Comparison of ENCODE assay signal across 9 cellular contexts in the genomic region with DNA sequence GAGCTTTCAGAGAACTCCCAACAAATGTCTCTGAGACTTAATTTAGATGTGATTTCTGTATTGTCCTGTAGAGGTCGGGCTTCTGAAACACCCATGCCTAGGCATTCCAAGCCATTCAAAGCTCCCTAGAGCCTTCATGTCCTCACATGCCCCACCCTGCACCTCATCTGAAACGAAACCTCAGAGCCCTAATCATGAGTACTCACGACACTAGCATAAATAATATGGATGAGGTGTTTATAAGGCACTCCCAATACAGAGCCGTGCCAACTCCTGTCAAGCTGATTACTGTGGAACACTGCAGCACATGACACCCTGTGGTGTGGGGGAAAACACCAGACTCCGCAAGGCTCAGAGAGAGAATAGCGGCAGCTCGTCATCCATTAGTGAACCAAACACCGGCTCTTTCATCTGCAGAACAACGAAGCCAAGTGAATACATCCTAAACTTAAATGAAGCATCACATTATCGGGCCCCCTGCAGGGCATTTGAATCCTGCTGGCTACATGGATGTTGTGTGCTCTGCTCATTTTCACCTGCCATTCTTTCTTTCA.
DNase-seq lines count a peak whose midpoint lies in the region; ATAC-seq, FAIRE-seq and TF ChIP-seq lines count a peak whose summit lies in the region.
"Had no signal": no experiment of that assay in that cellular context is flagged by ENCODE, and none has a peak within 500 bp of the region (broad histone marks: within the 10 kb centered on the region; RNA-seq: fewer than 3 reads in every experiment).

No MANE protein-coding gene starts in this region.

- H3K9me3 ChIP-seq in pancreas = no peaks in the 10 kb centered on the region
- H3K9me3 ChIP-seq: BLaER1 treated with 17β-estradiol and CSF1 and Interleukin-3, amounts not matched to agents 10 nM and 100 nM had no signal

- peak; percentile 28 to 69 for DNase-seq in NCI-H524 (lab: John Stamatoyannopoulos, UW)
- DNase-seq in NCI-H524 treated with DMSO at 0.1 percent for 48 hours (lab: John Stamatoyannopoulos, UW) = no peak
- DNase-seq in GOT3 (lab: John Stamatoyannopoulos, UW) = peak; percentile 15
- peak; percentile 36 for DNase-seq in MV-4-11 (lab: John Stamatoyannopoulos, UW)
- peak; percentile 15 for DNase-seq in SKM-1 treated with dmso at 0.1 percent for 144 hours (lab: John Stamatoyannopoulos, UW; ENCODE audit: unreplicated experiment)
- peak; percentile 66 for DNase-seq in fibroblast of villous mesenchyme (ENCODE audit: low read depth)
- no peak for DNase-seq in pancreas
- DNase-seq in effector CD8-positive, alpha-beta T cell (lab: John Stamatoyannopoulos, UW) = no peak

- intact Hi-C loops in pancreas (cut with DNase I) = no loop called here

- H3K27ac ChIP-seq in pancreas = no peak overlapping the region
- H3K27ac ChIP-seq: BLaER1 treated with 17β-estradiol and CSF1 and Interleukin-3, amounts not matched to agents 10 nM and 100 nM had no signal

- no peaks in the 10 kb centered on the region for H3K36me3 ChIP-seq in pancreas
- H3K36me3 ChIP-seq: BLaER1 treated with 17β-estradiol and CSF1 and Interleukin-3, amounts not matched to agents 10 nM and 100 nM had no signal

- no peaks in the 10 kb centered on the region for H3K4me1 ChIP-seq in pancreas
- H3K4me1 ChIP-seq: BLaER1 treated with 17β-estradiol and CSF1 and Interleukin-3, amounts not matched to agents 10 nM and 100 nM had no signal

- ATAC-seq in pancreas = peak; percentile 56 to 84 (median 82)

- H3K4me3 ChIP-seq in fibroblast of villous mesenchyme (ENCODE audit: low read depth, low read length) (peak overlapping the region; percentile 36), pancreas (no peak overlapping the region)
- H3K4me3 ChIP-seq: BLaER1 treated with 17β-estradiol and CSF1 and Interleukin-3, amounts not matched to agents 10 nM and 100 nM had no signal

- 61 to 63% methylated on average over 10 of the region's 10 CpGs for WGBS in pancreas, 2 donors

- no peaks in the 10 kb centered on the region for H3K27me3 ChIP-seq in pancreas
- H3K27me3 ChIP-seq: BLaER1 treated with 17β-estradiol and CSF1 and Interleukin-3, amounts not matched to agents 10 nM and 100 nM had no signal

- TF ChIP-seq CTCF in fibroblast of villous mesenchyme (IDR thresholded peaks at IDR 0.05; ENCODE audit: insufficient read depth, low read depth, low read length) (peak; percentile 69), pancreas (IDR thresholded peaks at IDR 0.05) (peak; percentile 32 to 45 (median 38))

- FAIRE-seq in pancreas (lab: Jason Lieb, UNC) = no peak

Comparison
In these comparisons a context has a peak if more than half of its experiments do, and no peak if none do; other contexts are left out.
1. DNase-seq: peak in NCI-H524 (2 of 2), GOT3 (single experiment), MV-4-11 (single experiment), SKM-1 treated with dmso at 0.1 percent for 144 hours (single experiment) and fibroblast of villous mesenchyme (single experiment); none in NCI-H524 treated with DMSO at 0.1 percent for 48 hours (single experiment), pancreas (0 of 6) and effector CD8-positive, alpha-beta T cell (single experiment).